In genomic region chr19:10332158-10332964, GRCh38 we compare ENCODE assay signal across 8 cellular contexts. TPM values are rescaled to one million over a fixed set of nuclear protein-coding genes. Genes with fewer than 3 reads are reported as not detected.
DNase-seq lines count a peak whose midpoint lies in the region; ATAC-seq, FAIRE-seq and TF ChIP-seq lines count a peak whose summit lies in the region.

No MANE protein-coding gene starts in this region.

- H3K4me3 ChIP-seq in astrocyte (ENCODE audit: insufficient read depth, low read depth, low read length), result peak overlapping the region; percentile 85
- peak overlapping the region; percentile 65 for H3K4me3 ChIP-seq in lower leg skin (ENCODE audit: low read depth, poor library complexity, severe bottlenecking)
- peak overlapping the region; percentile 56 to 84 (median 63) for H3K4me3 ChIP-seq in upper lobe of left lung

- peaks cover 18% of the 10 kb centered on the region for H3K4me1 Mint-ChIP-seq in activated naive CD4-positive, alpha-beta T cell treated with anti-CD3 and anti-CD28 coated beads, Interleukin-2, amount 50 U/mL, for 24 hours
- peaks cover 2% of the 10 kb centered on the region for H3K4me1 Mint-ChIP-seq in astrocyte (ENCODE audit: low read depth, unreplicated experiment)

- ATAC-seq in upper lobe of left lung (ENCODE audit: low FRiP score in 2 of 2), result no peak
- no peak for ATAC-seq in HG03460 (IDR thresholded peaks at IDR 0.05; ENCODE audit: unreplicated experiment)

- intact Hi-C loops in lower leg skin (cut with DNase I; ENCODE audit: low total_unique reads), result loop anchor here (5.0 kb wide), 1 partner anchor 1885 kb away; no protein-coding TSS in a partner anchor

- TF ChIP-seq POLR2A in lower leg skin (IDR thresholded peaks at IDR 0.05) (no peak), upper lobe of left lung (IDR thresholded peaks at IDR 0.05) (no peak)

- H3K27me3 ChIP-seq in astrocyte (ENCODE audit: insufficient read depth, low read length), result no peaks in the 10 kb centered on the region
- no peaks in the 10 kb centered on the region for H3K27me3 ChIP-seq in upper lobe of left lung

- H3K9me3 ChIP-seq in astrocyte (ENCODE audit: insufficient read depth, low read depth, low read length) (no peaks in the 10 kb centered on the region), upper lobe of left lung (no peaks in the 10 kb centered on the region)

- peak overlapping the region; percentile 99 for H3K4me2 ChIP-seq in astrocyte (ENCODE audit: low read length)

- H3K27ac ChIP-seq in astrocyte (ENCODE audit: low read depth, low read length) (peak overlapping the region; percentile 97), upper lobe of left lung (peak overlapping the region; percentile 86 to 90 (median 88))

- no peak for DNase-seq in activated naive CD4-positive, alpha-beta T cell treated with anti-CD3 and anti-CD28 coated beads, Interleukin-2, amount 50 U/mL, for 16 hours
- DNase-seq in astrocyte (ENCODE audit: low read depth) (no peak), lower leg skin (ENCODE audit: low spot score in 2 of 2) (no peak), upper lobe of left lung (no peak), NCI-H187 (lab: John Stamatoyannopoulos, UW) (no peak), NCI-H446 treated with DMSO at 0.1 percent for 48 hours (lab: John Stamatoyannopoulos, UW) (no peak)

- WGBS in lower leg skin, 2 donors, result 37 to 38% methylated on average over 16 to 18 of the region's 18 CpGs
- WGBS in upper lobe of left lung, 2 donors, result 34 to 52% methylated on average over 10 to 18 of the region's 18 CpGs

- peaks cover 46% of the 10 kb centered on the region for H4K20me1 ChIP-seq in astrocyte (ENCODE audit: insufficient read depth, low read length)

- H3K4me3 Mint-ChIP-seq in activated naive CD4-positive, alpha-beta T cell treated with anti-CD3 and anti-CD28 coated beads, Interleukin-2, amount 50 U/mL, for 24 hours, result peak overlapping the region; percentile 97
- H3K4me3 Mint-ChIP-seq in astrocyte (ENCODE audit: unreplicated experiment), result peak overlapping the region; percentile 96

- peaks cover 5% of the 10 kb centered on the region for H3K36me3 Mint-ChIP-seq in activated naive CD4-positive, alpha-beta T cell treated with anti-CD3 and anti-CD28 coated beads, Interleukin-2, amount 50 U/mL, for 24 hours
- H3K36me3 Mint-ChIP-seq in astrocyte (ENCODE audit: low read depth, unreplicated experiment), result peaks cover 6% of the 10 kb centered on the region

- H3K4me1 ChIP-seq in astrocyte (ENCODE audit: insufficient read depth, low read length), result peaks cover 14% of the 10 kb centered on the region
- H3K4me1 ChIP-seq in upper lobe of left lung, result peaks cover 21 to 43% (median 25%) of the 10 kb centered on the region in 4 donors

- peak overlapping the region; percentile 89 for H2AFZ ChIP-seq in astrocyte (ENCODE audit: low read depth, low read length)

- H3K79me2 ChIP-seq in astrocyte (ENCODE audit: insufficient read depth, low read length), result peaks cover 47% of the 10 kb centered on the region

- H3K27me3 Mint-ChIP-seq in activated naive CD4-positive, alpha-beta T cell treated with anti-CD3 and anti-CD28 coated beads, Interleukin-2, amount 50 U/mL, for 24 hours, result no peaks in the 10 kb centered on the region
- H3K27me3 Mint-ChIP-seq in astrocyte (ENCODE audit: low read depth, unreplicated experiment), result no peaks in the 10 kb centered on the region

- no peaks in the 10 kb centered on the region for H3K9me3 Mint-ChIP-seq in activated naive CD4-positive, alpha-beta T cell treated with anti-CD3 and anti-CD28 coated beads, Interleukin-2, amount 50 U/mL, for 24 hours
- no peaks in the 10 kb centered on the region for H3K9me3 Mint-ChIP-seq in astrocyte (ENCODE audit: unreplicated experiment)

- H3K36me3 ChIP-seq in astrocyte (ENCODE audit: insufficient read depth, low read length) (peaks cover 12% of the 10 kb centered on the region), upper lobe of left lung (peaks cover 16 to 33% (median 29%) of the 10 kb centered on the region in 4 donors)

- TF ChIP-seq CTCF in astrocyte (IDR thresholded peaks at IDR 0.05; ENCODE audit: insufficient read depth, low read depth, low read length), result no peak
- TF ChIP-seq CTCF in lower leg skin (IDR thresholded peaks at IDR 0.05), result no peak
- TF ChIP-seq CTCF in upper lobe of left lung (IDR thresholded peaks at IDR 0.05), result peak in 1 of 6 experiments; percentile 4

- H3K9ac ChIP-seq in astrocyte (ENCODE audit: low read length), result peak overlapping the region; percentile 96

- peak overlapping the region; percentile 98 for H3K27ac Mint-ChIP-seq in activated naive CD4-positive, alpha-beta T cell treated with anti-CD3 and anti-CD28 coated beads, Interleukin-2, amount 50 U/mL, for 24 hours
- H3K27ac Mint-ChIP-seq in astrocyte (ENCODE audit: unreplicated experiment), result peak overlapping the region; percentile 95

- TF ChIP-seq EP300 in upper lobe of left lung (IDR thresholded peaks at IDR 0.05), result no peak

- FAIRE-seq in astrocyte (lab: Jason Lieb, UNC), result no peak

RNA-seq across cellular contexts. Expression of gene RAVER1, which starts 1.0 kb away (rescaled TPM):
- total RNA-seq in astrocyte (27.5 and 29.6 TPM in 2 replicates), lower leg skin (10 to 100 TPM; 14.2 to 22.5 (median 19.2) TPM), upper lobe of left lung (10 to 100 TPM; 17.8 to 49.9 (median 37.2) TPM)

RNA-seq across cellular contexts. Expression of gene ICAM3, which starts 7.1 kb away (rescaled TPM):
- total RNA-seq in astrocyte, result 10.9 and 12.4 TPM in 2 replicates
- total RNA-seq in lower leg skin, result 10 to 100 TPM in 1 of 4 donors, 1 to 10 TPM in 3; 3.8 to 10.2 (median 5.1) TPM
- total RNA-seq in upper lobe of left lung, result 10 to 100 TPM; 12.7 to 53.9 (median 20.5) TPM

RNA-seq across cellular contexts. Expression of gene FDX2, which starts 16.5 kb away (rescaled TPM):
- total RNA-seq in astrocyte, result 18.6 and 24.4 TPM in 2 replicates
- total RNA-seq in lower leg skin, result 10 to 100 TPM; 10.3 to 20.7 (median 18.2) TPM
- 10 to 100 TPM; 16.6 to 27.5 (median 26.0) TPM for total RNA-seq in upper lobe of left lung

RNA-seq across cellular contexts. Expression of gene ZGLP1, which starts 22.7 kb away (rescaled TPM):
- total RNA-seq in astrocyte (2.5 and 3.4 TPM in 2 replicates), lower leg skin (1 to 10 TPM in 3 of 4 donors, not detected in 1; 2.2 to 3.8 (median 2.8) TPM), upper lobe of left lung (10 to 100 TPM in 1 of 6 donors, 1 to 10 TPM in 5; 1.8 to 21.6 (median 5.4) TPM)

RNA-seq across cellular contexts. Expression of gene ICAM5, which starts 42.6 kb away (rescaled TPM):
- 0.07 and 0.31 TPM in 2 replicates for total RNA-seq in astrocyte
- under 1 TPM in 2 of 4 donors, not detected in 2; 0.13 to 0.20 TPM for total RNA-seq in lower leg skin
- 100 to 1,000 TPM in 1 of 6 donors, 10 to 100 TPM in 5; 19.5 to 102 (median 27.2) TPM for total RNA-seq in upper lobe of left lung
